In genomic region chr9:74551266-74551665, GRCh38 we compare ENCODE assay signal across 21 cellular contexts. TPM values are rescaled to one million over a fixed set of nuclear protein-coding genes. Genes with fewer than 3 reads are reported as not detected.
DNase-seq lines count a peak whose midpoint lies in the region; ATAC-seq, FAIRE-seq and TF ChIP-seq lines count a peak whose summit lies in the region.
"Had no signal": no experiment of that assay in that cellular context is flagged by ENCODE, and none has a peak within 500 bp of the region (broad histone marks: within the 10 kb centered on the region; RNA-seq: fewer than 3 reads in every experiment).

No MANE protein-coding gene starts in this region.

- no peak for TF ChIP-seq CTCF in fibroblast of mammary gland (conservative IDR thresholded peaks at IDR 0.05; ENCODE audit: control insufficient read depth, insufficient read depth, low read depth, low read length)
- TF ChIP-seq CTCF in pancreas (IDR thresholded peaks at IDR 0.05), result no peak

- H3K36me3 ChIP-seq in pancreas, result no peaks in the 10 kb centered on the region
- H3K36me3 ChIP-seq: HAP-1 had no signal

- FAIRE-seq in pancreas (lab: Jason Lieb, UNC), result no peak
- FAIRE-seq: GM12878, GM19239 had no signal

- H3K9me3 ChIP-seq in pancreas, result no peaks in the 10 kb centered on the region
- H3K9me3 ChIP-seq: HAP-1 had no signal

- H3K4me1 ChIP-seq in pancreas, result no peaks in the 10 kb centered on the region
- H3K4me1 ChIP-seq: HAP-1 had no signal

- intact Hi-C loops in pancreas (cut with DNase I), result no loop called here

- no peak overlapping the region for H3K27ac ChIP-seq in pancreas
- H3K27ac ChIP-seq: BLaER1 treated with 17β-estradiol and CSF1 and Interleukin-3, amounts not matched to agents 10 nM and 100 nM; GM23248 had no signal

- no peak for ATAC-seq in pancreas
- ATAC-seq: CD8-positive, alpha-beta T cell; GM12878 had no signal

- no peaks in the 10 kb centered on the region for H3K27me3 ChIP-seq in pancreas
- H3K27me3 ChIP-seq: BLaER1 treated with 17β-estradiol and CSF1 and Interleukin-3, amounts not matched to agents 10 nM and 100 nM had no signal

- DNase-seq in Daoy (ENCODE audit: low read depth) (peak; percentile 38), RKO (ENCODE audit: low spot score) (peak; percentile 10), amniotic epithelial cell (ENCODE audit: low read depth) (peak; percentile 33), fibroblast of mammary gland (ENCODE audit: low read depth) (peak; percentile 2), pancreas (no peak), amygdala (lab: John Stamatoyannopoulos, UW) (no peak), NCI-H69 (lab: John Stamatoyannopoulos, UW) (no peak)
- DNase-seq: Calu3; CD8-positive, alpha-beta T cell; DMS79 treated with DMSO at 0.1 percent for 48 hours; EL; GM23248; IMR-90 had no signal

- no peak overlapping the region for H3K4me3 ChIP-seq in fibroblast of mammary gland (ENCODE audit: control insufficient read depth, low read depth, low read length)
- H3K4me3 ChIP-seq in pancreas, result no peak overlapping the region
- H3K4me3 ChIP-seq: BLaER1 treated with 17β-estradiol and CSF1 and Interleukin-3, amounts not matched to agents 10 nM and 100 nM; GM12878; GM23248; HAP-1 had no signal

- 70 to 71% methylated on average over 5 of the region's 5 CpGs for whole genome bisulfite sequencing in pancreas, 2 donors

RNA-seq across cellular contexts. Expression of gene RORB, which starts 54.1 kb away (rescaled TPM):
- 2.9 and 3.5 TPM in 2 replicates for total RNA-seq in Daoy (2014; rRNA removed; shearing (Covaris generic))
- total RNA-seq in pancreas, result under 1 TPM; 0.05 to 0.40 (median 0.09) TPM
- under 1 TPM; 0.11 to 0.38 TPM for polyA plus RNA-seq in pancreas
- total RNA-seq: A172; B cell; Calu3; CD8-positive, alpha-beta T cell; G401; GM23248; HT-29; IMR-90 had no signal
- polyA plus RNA-seq: GM23248, IMR-90 had no signal

Comparison
In these comparisons a context has a peak if more than half of its experiments do, and no peak if none do; other contexts are left out.
1. DNase-seq: peak in Daoy (single experiment), RKO (single experiment), amniotic epithelial cell (single experiment) and fibroblast of mammary gland (single experiment); none in pancreas (0 of 6), amygdala (0 of 56) and NCI-H69 (single experiment).